Comparison of ENCODE assay signal across 9 cellular contexts in genomic region chr2:176157499-176158305, GRCh38. TPM values are rescaled to one million over a fixed set of nuclear protein-coding genes. Genes with fewer than 3 reads are reported as not detected.
DNase-seq lines count a peak whose midpoint lies in the region; ATAC-seq, FAIRE-seq and TF ChIP-seq lines count a peak whose summit lies in the region.
"Had no signal": no experiment of that assay in that cellular context is flagged by ENCODE, and none has a peak within 500 bp of the region (broad histone marks: within the 10 kb centered on the region; RNA-seq: fewer than 3 reads in every experiment).

No MANE protein-coding gene starts in this region.

- no peaks in the 10 kb centered on the region for H3K9me3 ChIP-seq in A549
- H3K9me3 ChIP-seq in mesenchymal stem cell (ENCODE audit: control insufficient read depth, low read length) = no peaks in the 10 kb centered on the region

- no peak overlapping the region for H3K4ac ChIP-seq in mesenchymal stem cell (ENCODE audit: low read depth in 1 of 2, low read length in 2 of 2)

- POLR2A ChIA-PET in A549 (lab: Yijun Ruan, JAX) = no interaction called here

- no peak for TF ChIP-seq CTCF in A549 (IDR thresholded peaks at IDR 0.05)

- DNase-seq in A549 (ENCODE audit: low read depth in 1 of 2, low spot score in 1 of 2) (peak in 1 of 2 experiments; percentile 4), GM03348 (ENCODE audit: low spot score) (peak; percentile 37), SW480 (ENCODE audit: low spot score) (peak; percentile 32), mesenchymal stem cell (no peak), pons (ENCODE audit: low spot score) (no peak), GOT3 (lab: John Stamatoyannopoulos, UW) (no peak), A172 (ENCODE audit: low spot score) (no peak)
- DNase-seq: NCI-H187 treated with DMSO at 0.1 percent for 48 hours had no signal

- CTCF ChIA-PET in A549 (lab: Yijun Ruan, JAX) = interaction anchor here (0.9 kb wide), 1 partner anchor 17 kb away, joined by 3 read pairs; no protein-coding TSS in a partner anchor

- peak overlapping the region; percentile 69 for H3K4me2 ChIP-seq in A549
- H3K4me2 ChIP-seq in mesenchymal stem cell (ENCODE audit: low read length, poor library complexity, severe bottlenecking) = peak overlapping the region; percentile 83

- H2AFZ ChIP-seq in mesenchymal stem cell (ENCODE audit: low read depth, low read length) = no peak overlapping the region

- no peak overlapping the region for H2BK12ac ChIP-seq in mesenchymal stem cell (ENCODE audit: low read length in 2 of 2)

- no peak overlapping the region for H2BK120ac ChIP-seq in mesenchymal stem cell (ENCODE audit: low read depth, low read length)

- H3K23ac ChIP-seq in mesenchymal stem cell (ENCODE audit: low read length in 2 of 2) = no peak overlapping the region

- TF ChIP-seq EP300 in A549 (IDR thresholded peaks at IDR 0.05) = no peak

- no peak overlapping the region for H3K27ac ChIP-seq in A549
- H3K27ac ChIP-seq in mesenchymal stem cell (ENCODE audit: low read length, poor library complexity, severe bottlenecking) = no peak overlapping the region

- H4K91ac ChIP-seq in mesenchymal stem cell (ENCODE audit: low read length) = no peak overlapping the region

- no peak overlapping the region for H3K18ac ChIP-seq in mesenchymal stem cell (ENCODE audit: low read depth in 1 of 2, low read length in 2 of 2)

- H3K9ac ChIP-seq in mesenchymal stem cell (ENCODE audit: low read length) = peak overlapping the region; percentile 75

- peak in 1 of 2 experiments; percentile 45; a peak in 2 of 6 replicates for ATAC-seq in A549
- no peak for ATAC-seq in GM18505 (IDR thresholded peaks at IDR 0.05; ENCODE audit: unreplicated experiment)

- no peak for FAIRE-seq in A549 (lab: Jason Lieb, UNC)

- no peak for TF ChIP-seq RAD21 in A549 (conservative IDR thresholded peaks at IDR 0.05 in 1 of 2, IDR thresholded peaks at IDR 0.05 in 1 of 2)

- H3K36me3 ChIP-seq in mesenchymal stem cell (ENCODE audit: control insufficient read depth in 1 of 2, insufficient read depth in 2 of 2, low read depth in 1 of 2, low read length in 2 of 2) = peaks cover 3 to 11% of the 10 kb centered on the region in 2 experiments

- H4K8ac ChIP-seq in mesenchymal stem cell (ENCODE audit: low read length) = no peak overlapping the region

- no peak for TF ChIP-seq POLR2A in A549 (IDR thresholded peaks at IDR 0.05; ENCODE audit: low read length)
- no peak for TF ChIP-seq POLR2A in GM18505 (IDR thresholded peaks at IDR 0.05; ENCODE audit: borderline replicate concordance, extremely low read depth, insufficient read depth, insufficient read length)

- H3K14ac ChIP-seq in mesenchymal stem cell (ENCODE audit: low read length in 2 of 2) = no peak overlapping the region

- H3K4me1 ChIP-seq in A549 (no peaks in the 10 kb centered on the region), mesenchymal stem cell (ENCODE audit: control insufficient read depth, insufficient read depth, low read depth, low read length) (peaks cover 27% of the 10 kb centered on the region)

- no peak overlapping the region for H2BK15ac ChIP-seq in mesenchymal stem cell (ENCODE audit: low read depth, poor library complexity, severe bottlenecking)

- 62% methylated on average over 50 of the region's 50 CpGs for WGBS in A549 (ENCODE audit: missing lambda C conversion rate)
- WGBS in mesenchymal stem cell = 1% methylated on average over 42 of the region's 50 CpGs

- H3K27me3 ChIP-seq in mesenchymal stem cell (ENCODE audit: control insufficient read depth in 1 of 2, insufficient read depth in 1 of 2, low read length in 2 of 2) = peaks cover 0 to 87% of the 10 kb centered on the region in 2 experiments

- H2AK5ac ChIP-seq in mesenchymal stem cell (ENCODE audit: low read length, severe bottlenecking) = no peak overlapping the region

- H2BK5ac ChIP-seq in mesenchymal stem cell (ENCODE audit: low read depth, low read length, poor library complexity, severe bottlenecking) = no peak overlapping the region

- H3K79me1 ChIP-seq in mesenchymal stem cell (replicated peaks; ENCODE audit: low read length, poor library complexity, severe bottlenecking) = peaks cover 5% of the 10 kb centered on the region

- H3K4me3 ChIP-seq in A549 (peak overlapping the region; percentile 27; the same call in 2 of the 3 replicates), mesenchymal stem cell (ENCODE audit: insufficient read depth in 1 of 2, low read depth in 1 of 2, low read length in 2 of 2) (peak overlapping the region in 1 of 2 experiments; percentile 74)

TF ChIP-seq in A549, 52 proteins besides CTCF, POLR2A, EP300 and RAD21 (continues in another document):
- no peak for TF ChIP-seq GATA3 (IDR thresholded peaks at IDR 0.05; ENCODE audit: borderline replicate concordance)
- no peak for TF ChIP-seq HOXB5 (CRISPR knock-in tag; IDR thresholded peaks at IDR 0.05)
- no peak for TF ChIP-seq BCL3 (IDR thresholded peaks at IDR 0.05)
- no peak for TF ChIP-seq ESRRA (IDR thresholded peaks at IDR 0.05; ENCODE audit: borderline replicate concordance, low read length)
- TF ChIP-seq NFE2L2 (conservative IDR thresholded peaks at IDR 0.05; ENCODE audit: low read length) = no peak
- TF ChIP-seq NR3C1 (IDR thresholded peaks at IDR 0.05) = no peak
- no peak for TF ChIP-seq RFX5 (IDR thresholded peaks at IDR 0.05)
- no peak for TF ChIP-seq PHF8 (IDR thresholded peaks at IDR 0.05; ENCODE audit: borderline replicate concordance, low read depth)
- TF ChIP-seq SMC3 (IDR thresholded peaks at IDR 0.05) = no peak
- TF ChIP-seq E2F6 (IDR thresholded peaks at IDR 0.05; ENCODE audit: borderline replicate concordance, low read depth) = no peak
- TF ChIP-seq KDM1A (IDR thresholded peaks at IDR 0.05; ENCODE audit: low read depth) = no peak
- TF ChIP-seq FOSB (CRISPR knock-in tag; IDR thresholded peaks at IDR 0.05) = no peak

RNA-seq across cellular contexts. Expression of gene HOXD3, which starts 0.6 kb away (rescaled TPM):
- polyA plus RNA-seq in A549 (2011; rRNA removed) (0.27 and 0.70 TPM in 2 replicates), A549 (2017; fragmentation: RNase III; extraction: RNeasy Plus Mini Kit Qiagen cat#74134 plus additional on column Dnase treatment) (0.14 to 0.36 TPM (median 0.18 TPM) in 3 replicates)
- 0.16 and 0.19 TPM in 2 replicates for polyA plus RNA-seq in A549 (2012; cell fraction: cytosol; rRNA removed)
- 0.71 and 0.89 TPM in 2 replicates for polyA plus RNA-seq in A549 (2012; cell fraction: nucleus; rRNA removed)
- polyA minus RNA-seq in A549 (2011; rRNA and poly(A)+ RNA removed) = not detected in 2 replicates
- not detected for polyA plus RNA-seq in mesenchymal stem cell (2013, experiment 1 of 2)
- not detected for polyA plus RNA-seq in mesenchymal stem cell (2013, experiment 2 of 2)
- 1.0 TPM in 2 replicates for total RNA-seq in A172 (2014; rRNA removed; shearing (Covaris generic))

RNA-seq across cellular contexts. Expression of gene HOXD4, which starts 6.4 kb away (rescaled TPM):
- polyA plus RNA-seq in A549 (2011; rRNA removed) = 0.27 and 0.28 TPM in 2 replicates
- polyA plus RNA-seq in A549 (2012; cell fraction: cytosol; rRNA removed) = 0.32 and 0.43 TPM in 2 replicates
- 2.6 and 3.1 TPM in 2 replicates for polyA plus RNA-seq in A549 (2012; cell fraction: nucleus; rRNA removed)
- 0.54 to 0.92 TPM (median 0.87 TPM) in 3 replicates for polyA plus RNA-seq in A549 (2017; fragmentation: RNase III; extraction: RNeasy Plus Mini Kit Qiagen cat#74134 plus additional on column Dnase treatment)
- polyA minus RNA-seq in A549 (2011; rRNA and poly(A)+ RNA removed) = 0.25 TPM in 1 of 2 replicates, not detected in the other
- polyA plus RNA-seq in mesenchymal stem cell (2013, experiment 1 of 2) = 0.07 TPM
- polyA plus RNA-seq in mesenchymal stem cell (2013, experiment 2 of 2) = not detected
- 0.77 and 3.9 TPM in 2 replicates for total RNA-seq in A172 (2014; rRNA removed; shearing (Covaris generic))

RNA-seq across cellular contexts. Expression of gene HOXD8, which starts 28.2 kb away (rescaled TPM):
- polyA plus RNA-seq in A549 (2011; rRNA removed) = 6.4 and 8.5 TPM in 2 replicates
- 2.3 and 3.0 TPM in 2 replicates for polyA plus RNA-seq in A549 (2012; cell fraction: cytosol; rRNA removed)
- 1.7 and 1.8 TPM in 2 replicates for polyA plus RNA-seq in A549 (2012; cell fraction: nucleus; rRNA removed)
- polyA plus RNA-seq in A549 (2017; fragmentation: RNase III; extraction: RNeasy Plus Mini Kit Qiagen cat#74134 plus additional on column Dnase treatment) = 3.5 to 3.9 TPM (median 3.8 TPM) in 3 replicates
- 0.97 and 2.5 TPM in 2 replicates for polyA minus RNA-seq in A549 (2011; rRNA and poly(A)+ RNA removed)
- 0.11 TPM for polyA plus RNA-seq in mesenchymal stem cell (2013, experiment 1 of 2)
- polyA plus RNA-seq in mesenchymal stem cell (2013, experiment 2 of 2) = 0.19 TPM
- total RNA-seq in A172 (2014; rRNA removed; shearing (Covaris generic)) = 11.6 and 20.4 TPM in 2 replicates

RNA-seq across cellular contexts. Expression of gene HOXD1, which starts 30.8 kb away (rescaled TPM):
- 0.12 and 0.17 TPM in 2 replicates for polyA plus RNA-seq in A549 (2011; rRNA removed)
- polyA plus RNA-seq in A549 (2012; cell fraction: cytosol; rRNA removed) = 0.12 and 0.17 TPM in 2 replicates
- 0.17 and 0.34 TPM in 2 replicates for polyA plus RNA-seq in A549 (2012; cell fraction: nucleus; rRNA removed)
- 0.11 to 0.17 TPM (median 0.12 TPM) in 3 replicates for polyA plus RNA-seq in A549 (2017; fragmentation: RNase III; extraction: RNeasy Plus Mini Kit Qiagen cat#74134 plus additional on column Dnase treatment)
- not detected in 2 replicates for polyA minus RNA-seq in A549 (2011; rRNA and poly(A)+ RNA removed)
- polyA plus RNA-seq in mesenchymal stem cell (2013, experiment 1 of 2) = not detected
- not detected for polyA plus RNA-seq in mesenchymal stem cell (2013, experiment 2 of 2)
- total RNA-seq in A172 (2014; rRNA removed; shearing (Covaris generic)) = 0.34 TPM in 1 of 2 replicates, not detected in the other

RNA-seq across cellular contexts. Expression of gene HOXD9, which starts 35.2 kb away (rescaled TPM):
- polyA plus RNA-seq in A549 (2011; rRNA removed) = 0.34 and 0.45 TPM in 2 replicates
- 0.30 and 0.47 TPM in 2 replicates for polyA plus RNA-seq in A549 (2012; cell fraction: cytosol; rRNA removed)
- 8.3 and 8.7 TPM in 2 replicates for polyA plus RNA-seq in A549 (2012; cell fraction: nucleus; rRNA removed)
- polyA plus RNA-seq in A549 (2017; fragmentation: RNase III; extraction: RNeasy Plus Mini Kit Qiagen cat#74134 plus additional on column Dnase treatment) = 0.94 to 1.7 TPM (median 1.0 TPM) in 3 replicates
- polyA minus RNA-seq in A549 (2011; rRNA and poly(A)+ RNA removed) = not detected in 2 replicates
- polyA plus RNA-seq in mesenchymal stem cell (2013, experiment 1 of 2) = not detected
- not detected for polyA plus RNA-seq in mesenchymal stem cell (2013, experiment 2 of 2)
- total RNA-seq in A172 (2014; rRNA removed; shearing (Covaris generic)) = 2.8 and 3.6 TPM in 2 replicates

Comparison
In these comparisons a context has a peak if more than half of its experiments do, and no peak if none do; other contexts are left out.
1. DNase-seq: peak in GM03348 (single experiment) and SW480 (single experiment); none in mesenchymal stem cell (single experiment), pons (single experiment), GOT3 (single experiment) and A172 (single experiment).